Comparison of ENCODE assay signal across 8 cellular contexts in genomic region chr12:123233505-123234299, GRCh38. TPM values are rescaled to one million over a fixed set of nuclear protein-coding genes. Genes with fewer than 3 reads are reported as not detected.
DNase-seq lines count a peak whose midpoint lies in the region; ATAC-seq and TF ChIP-seq lines count a peak whose summit lies in the region.

No MANE protein-coding gene starts in this region.

- H3K4me2 ChIP-seq in Loucy (ENCODE audit: low read depth, low read length, poor library complexity, severe bottlenecking) = peak overlapping the region; percentile 88

- 7% methylated on average over 42 of the region's 42 CpGs for WGBS in urinary bladder

- no peaks in the 10 kb centered on the region for H3K27me3 ChIP-seq in Loucy (ENCODE audit: insufficient read depth, low read length, poor library complexity, severe bottlenecking)

- peak overlapping the region; percentile 82 for H3K27ac Mint-ChIP-seq in MCF 10A (ENCODE audit: low read depth, unreplicated experiment)

- intact Hi-C loops in MCF 10A (cut with micrococcal nuclease) = loop anchor here (2.0 kb wide), 1 partner anchor 253 kb away; the partner anchor contains the start of gene ARL6IP4

- no peaks in the 10 kb centered on the region for H3K27me3 Mint-ChIP-seq in MCF 10A (ENCODE audit: insufficient read depth, unreplicated experiment)

- peak; percentile 65 for DNase-seq in DMS79 (lab: John Stamatoyannopoulos, UW)
- no peak for DNase-seq in MCF 10A (ENCODE audit: unreplicated experiment)
- peak; percentile 16 to 28 for DNase-seq in lung microvascular endothelial cell (ENCODE audit: low read depth in 2 of 2)
- no peak for DNase-seq in SIG-M5 treated with dmso at 0.1 percent for 504 hours (lab: John Stamatoyannopoulos, UW; ENCODE audit: unreplicated experiment)
- DNase-seq in cerebellar nuclear complex (lab: John Stamatoyannopoulos, UW) = no peak

- H3K4me1 Mint-ChIP-seq in MCF 10A (ENCODE audit: insufficient read depth, unreplicated experiment) = peaks cover 25% of the 10 kb centered on the region

- POLR2A ChIA-PET in MCF 10A (lab: Yijun Ruan, JAX) = interaction anchor here (0.5 to 4.7 kb wide), 66 partner anchors 8 to 1432 kb away, joined by 3 to 79 read pairs (median 5); partner anchors contain the start of genes ABCB9, ARL6IP4, ATP6V0A2 and DDX55

- peaks cover 13% of the 10 kb centered on the region for H3F3A ChIP-seq in Loucy (ENCODE audit: low read depth)

- no peaks in the 10 kb centered on the region for H3K9me2 ChIP-seq in Loucy (replicated peaks; ENCODE audit: low read depth, low read length)

- H3K79me2 ChIP-seq in Loucy (ENCODE audit: insufficient read depth, low read length) = peaks cover 85% of the 10 kb centered on the region

- H3K36me3 ChIP-seq in Loucy (ENCODE audit: insufficient read depth, low read length) (no peaks in the 10 kb centered on the region), urinary bladder (ENCODE audit: insufficient read depth) (no peaks in the 10 kb centered on the region)

- peaks cover 48% of the 10 kb centered on the region for H3K4me1 ChIP-seq in Loucy (ENCODE audit: insufficient read depth, low read length, poor library complexity, severe bottlenecking)
- H3K4me1 ChIP-seq in urinary bladder (ENCODE audit: insufficient read depth) = peaks cover 1% of the 10 kb centered on the region

- no peaks in the 10 kb centered on the region for H3K9me3 Mint-ChIP-seq in MCF 10A (ENCODE audit: unreplicated experiment)

- H4K20me1 ChIP-seq in Loucy (ENCODE audit: insufficient read depth, low read length, poor library complexity, severe bottlenecking) = peaks cover 53% of the 10 kb centered on the region

- peak; percentile 7 for ATAC-seq in GM21529 (IDR thresholded peaks at IDR 0.05; ENCODE audit: unreplicated experiment)

- peaks cover 48% of the 10 kb centered on the region for H3K36me3 Mint-ChIP-seq in MCF 10A (ENCODE audit: insufficient read depth, unreplicated experiment)

- H3K4me3 ChIP-seq in Loucy (ENCODE audit: low read length, poor library complexity, severe bottlenecking) (peak overlapping the region; percentile 88), urinary bladder (ENCODE audit: low read depth, low read length) (peak overlapping the region; percentile 80)

- H2AFZ ChIP-seq in Loucy (ENCODE audit: low read length) = peak overlapping the region; percentile 80

- TSS peak; percentile 50 for BruUV-seq in MCF 10A (replicated peaks; lab: Mats Ljungman, UMichigan)

- H3K9me3 ChIP-seq in Loucy (ENCODE audit: insufficient read depth, low read depth, low read length) = no peaks in the 10 kb centered on the region

- H3K27ac ChIP-seq in urinary bladder (ENCODE audit: low read depth) = peak overlapping the region; percentile 77

- TF ChIP-seq CTCF in Loucy (conservative IDR thresholded peaks at IDR 0.05; ENCODE audit: low read length) (0 out of 2 replicates have a peak, but pooled peaks have one; percentile 13), MCF 10A (IDR thresholded peaks at IDR 0.05; ENCODE audit: unreplicated experiment) (no peak)

- peak overlapping the region; percentile 84 for H3K4me3 Mint-ChIP-seq in MCF 10A (ENCODE audit: unreplicated experiment)

- CTCF ChIA-PET in MCF 10A (lab: Yijun Ruan, JAX) = interaction anchor here (0.6 to 2.2 kb wide), 5 partner anchors 9 to 1393 kb away, joined by 3 to 7 read pairs (median 6); no protein-coding TSS in a partner anchor

- peak overlapping the region; percentile 94 for H3K9ac ChIP-seq in Loucy (ENCODE audit: low read depth, low read length, poor library complexity, severe bottlenecking)

RNA-seq across cellular contexts. Expression of gene MTRFR, which starts 0.5 kb away (rescaled TPM):
- 21.9 and 26.5 TPM in 2 replicates for total RNA-seq in MCF 10A (2022)
- 7.4 and 7.7 TPM in 2 replicates for total RNA-seq in lung microvascular endothelial cell
- 16.4 TPM for total RNA-seq in urinary bladder
- polyA plus RNA-seq in urinary bladder = 11.8 TPM

RNA-seq across cellular contexts. Expression of gene MPHOSPH9, which starts 0.8 kb away (rescaled TPM):
- total RNA-seq in MCF 10A (2022) (27.5 and 40.4 TPM in 2 replicates), lung microvascular endothelial cell (27.7 and 27.8 TPM in 2 replicates), urinary bladder (88.8 TPM)
- polyA plus RNA-seq in urinary bladder = 6.2 TPM

RNA-seq across cellular contexts. Expression of gene CDK2AP1, which starts 38.0 kb away (rescaled TPM):
- total RNA-seq in MCF 10A (2022) (84.6 and 88.6 TPM in 2 replicates), lung microvascular endothelial cell (246 and 369 TPM in 2 replicates), urinary bladder (120 TPM)
- polyA plus RNA-seq in urinary bladder = 97.3 TPM

Comparison
In these comparisons a context has a peak if more than half of its experiments do, and no peak if none do; other contexts are left out.
1. DNase-seq: peak in DMS79 (single experiment) and lung microvascular endothelial cell (2 of 2); none in MCF 10A (single experiment), SIG-M5 treated with dmso at 0.1 percent for 504 hours (single experiment) and cerebellar nuclear complex (0 of 2).